In genomic region chr20:3082306-3082951, GRCh38 we compare ENCODE assay signal across 9 cellular contexts. TPM values are rescaled to one million over a fixed set of nuclear protein-coding genes. Genes with fewer than 3 reads are reported as not detected.
DNase-seq lines count a peak whose midpoint lies in the region; ATAC-seq and TF ChIP-seq lines count a peak whose summit lies in the region.
"Had no signal": no experiment of that assay in that cellular context is flagged by ENCODE, and none has a peak within 500 bp of the region (broad histone marks: within the 10 kb centered on the region; RNA-seq: fewer than 3 reads in every experiment).

No MANE protein-coding gene starts in this region.

- H4K91ac ChIP-seq in H9 (ENCODE audit: insufficient read length, low read depth, low read length) = no peak overlapping the region

- H3K36me3 ChIP-seq in A673 (ENCODE audit: insufficient read depth, low read length, poor library complexity, severe bottlenecking) (no peaks in the 10 kb centered on the region), WERI-Rb-1 (no peaks in the 10 kb centered on the region)
- H3K36me3 ChIP-seq: left lung had no signal

- H3K18ac ChIP-seq in H9 (ENCODE audit: insufficient read length, low read depth, low read length) = no peak overlapping the region

- no peak overlapping the region for H4K8ac ChIP-seq in H9 (replicated peaks; ENCODE audit: insufficient read length, low read depth, low read length)

- no peaks in the 10 kb centered on the region for H4K20me1 ChIP-seq in H9 (ENCODE audit: control insufficient read depth, insufficient read depth, insufficient read length)

- no peak overlapping the region for H3K23ac ChIP-seq in H9 (ENCODE audit: insufficient read length, low read depth, low read length)

- no peak overlapping the region for H2BK120ac ChIP-seq in H9 (ENCODE audit: low read depth, low read length, poor library complexity, severe bottlenecking)

- no peak overlapping the region for H3K56ac ChIP-seq in H9 (ENCODE audit: insufficient read length, low read depth, low read length)

- H3K4me1 ChIP-seq in A673 (ENCODE audit: insufficient read depth, low read length, poor library complexity, severe bottlenecking) (no peaks in the 10 kb centered on the region), H9 (ENCODE audit: insufficient read depth, low read length) (no peaks in the 10 kb centered on the region; the same call in 1 of the 2 replicates)

- peaks cover 0 to 2% of the 10 kb centered on the region in 2 experiments; a peak in 2 of 5 replicates for H3K9me3 Mint-ChIP-seq in H9
- H3K9me3 Mint-ChIP-seq in natural killer cell treated with Interleukin-12 subunit alpha and Interleukin-12 subunit beta and Interleukin-15 and Interleukin-18, amount 100 ng/mL, for 72 hours = no peaks in the 10 kb centered on the region
- H3K9me3 Mint-ChIP-seq in activated T-helper 1 cell treated with anti-CD3 and anti-CD28 coated beads, Interleukin-12 subunit alpha, Interleukin-12 subunit beta, Interleukin-2, Interleukin-4 antibody, amounts not matched to agents 30 ng/mL and 10 ng/mL and 1 ng/mL, durations not matched to agents 14 hours and 24 hours and 36 hours = peaks cover 5% of the 10 kb centered on the region

- no peak overlapping the region for H3K14ac ChIP-seq in H9 (ENCODE audit: insufficient read depth, low read length)

- H3K79me1 ChIP-seq in H9 (ENCODE audit: insufficient read depth, low read depth, low read length, poor library complexity, severe bottlenecking) = no peaks in the 10 kb centered on the region

- H2AFZ ChIP-seq in H9 (ENCODE audit: low read length) = no peak overlapping the region

- peaks cover 64% of the 10 kb centered on the region for H3K27me3 Mint-ChIP-seq in H9 (ENCODE audit: low read depth)
- H3K27me3 Mint-ChIP-seq in natural killer cell treated with Interleukin-12 subunit alpha and Interleukin-12 subunit beta and Interleukin-15 and Interleukin-18, amount 100 ng/mL, for 72 hours = peaks cover 40 to 48% of the 10 kb centered on the region in 2 donors
- peaks cover 55% of the 10 kb centered on the region for H3K27me3 Mint-ChIP-seq in activated T-helper 1 cell treated with anti-CD3 and anti-CD28 coated beads, Interleukin-12 subunit alpha, Interleukin-12 subunit beta, Interleukin-2, Interleukin-4 antibody, amounts not matched to agents 30 ng/mL and 10 ng/mL and 1 ng/mL, durations not matched to agents 14 hours and 24 hours and 36 hours (ENCODE audit: insufficient read depth)

- H3K4me2 ChIP-seq in H9 (ENCODE audit: insufficient read depth, insufficient read length, low read length) = peak overlapping the region; percentile 77

- WGBS in H9 (ENCODE audit: extremely low coverage, insufficient read length, low lambda C conversion rate) = no CpG with 5 or more reads among the region's 71 CpGs

- H3K79me2 ChIP-seq in H9 (ENCODE audit: insufficient read depth, low read length) = no peaks in the 10 kb centered on the region

- H2BK5ac ChIP-seq in H9 (ENCODE audit: insufficient read length, low read length) = no peak overlapping the region

- H3K27ac ChIP-seq in A673 (ENCODE audit: low read depth, low read length, poor library complexity, severe bottlenecking) = no peak overlapping the region
- no peak overlapping the region for H3K27ac ChIP-seq in H9 (ENCODE audit: insufficient read length, low read depth, low read length)
- H3K27ac ChIP-seq in dorsolateral prefrontal cortex = no peak overlapping the region
- no peak overlapping the region for H3K27ac ChIP-seq in WERI-Rb-1
- H3K27ac ChIP-seq: left lung had no signal

- peaks cover 0 to 3% of the 10 kb centered on the region in 2 experiments; a peak in 1 of 4 replicates for H3K4me1 Mint-ChIP-seq in H9
- H3K4me1 Mint-ChIP-seq in natural killer cell treated with Interleukin-12 subunit alpha and Interleukin-12 subunit beta and Interleukin-15 and Interleukin-18, amount 100 ng/mL, for 72 hours (ENCODE audit: low read depth in 2 of 2) = peaks cover 5 to 9% of the 10 kb centered on the region in 2 donors
- peaks cover 12% of the 10 kb centered on the region for H3K4me1 Mint-ChIP-seq in activated T-helper 1 cell treated with anti-CD3 and anti-CD28 coated beads, Interleukin-12 subunit alpha, Interleukin-12 subunit beta, Interleukin-2, Interleukin-4 antibody, amounts not matched to agents 30 ng/mL and 10 ng/mL and 1 ng/mL, durations not matched to agents 14 hours and 24 hours and 36 hours (ENCODE audit: low read depth)

- no peak overlapping the region for H3K4ac ChIP-seq in H9 (ENCODE audit: low read depth, low read length)

- BruUV-seq in A673 (replicated peaks; lab: Mats Ljungman, UMichigan) = no TSS peak

- no peak overlapping the region for H3T11ph ChIP-seq in H9 (ENCODE audit: low read length)

- no peak overlapping the region for H2BK20ac ChIP-seq in H9 (ENCODE audit: low read depth, low read length, poor library complexity, severe bottlenecking)

- no peak overlapping the region for H2BK15ac ChIP-seq in H9 (ENCODE audit: low read depth, low read length)

- no peak for DNase-seq in A673 (ENCODE audit: low spot score)
- no peak for DNase-seq in H9
- DNase-seq in dorsolateral prefrontal cortex = no peak
- DNase-seq in natural killer cell treated with Interleukin-12 subunit alpha and Interleukin-12 subunit beta and Interleukin-15 and Interleukin-18, amount 100 ng/mL, for 72 hours (ENCODE audit: low spot score) = no peak
- no peak for DNase-seq in WERI-Rb-1
- no peak for DNase-seq in activated T-helper 1 cell treated with anti-CD3 and anti-CD28 coated beads, Interleukin-12 subunit alpha, Interleukin-12 subunit beta, Interleukin-2, Interleukin-4 antibody, amounts not matched to agents 30 ng/mL and 10 ng/mL and 1 ng/mL, durations not matched to agents 14 hours and 24 hours and 36 hours (ENCODE audit: low spot score)

- H2AK5ac ChIP-seq in H9 (ENCODE audit: insufficient read length, low read length) = no peak overlapping the region

- peaks cover 4% of the 10 kb centered on the region for H3K23me2 ChIP-seq in H9 (ENCODE audit: insufficient read length, low read depth, low read length, poor library complexity, severe bottlenecking)

- no peak overlapping the region for H3K9ac ChIP-seq in H9 (ENCODE audit: extremely low read depth, insufficient read length, low read length)

- H2BK12ac ChIP-seq in H9 (ENCODE audit: insufficient read length, low read depth, low read length) = no peak overlapping the region

- no peak overlapping the region for H4K5ac ChIP-seq in H9 (ENCODE audit: insufficient read length, low read depth, low read length)

- H3K9me3 ChIP-seq in A673 (ENCODE audit: low read depth, low read length, poor library complexity, severe bottlenecking) (no peaks in the 10 kb centered on the region), H9 (ENCODE audit: control insufficient read depth, low read depth, low read length) (no peaks in the 10 kb centered on the region), WERI-Rb-1 (ENCODE audit: severe bottlenecking) (no peaks in the 10 kb centered on the region)
- H3K9me3 ChIP-seq: left lung had no signal

- peak overlapping the region; percentile 55 to 79 for H3K4me3 Mint-ChIP-seq in H9
- peak overlapping the region; percentile 17 for H3K4me3 Mint-ChIP-seq in natural killer cell treated with Interleukin-12 subunit alpha and Interleukin-12 subunit beta and Interleukin-15 and Interleukin-18, amount 100 ng/mL, for 72 hours
- no peak overlapping the region for H3K4me3 Mint-ChIP-seq in activated T-helper 1 cell treated with anti-CD3 and anti-CD28 coated beads, Interleukin-12 subunit alpha, Interleukin-12 subunit beta, Interleukin-2, Interleukin-4 antibody, amounts not matched to agents 30 ng/mL and 10 ng/mL and 1 ng/mL, durations not matched to agents 14 hours and 24 hours and 36 hours

- ATAC-seq in natural killer cell treated with Interleukin-12 subunit alpha and Interleukin-12 subunit beta and Interleukin-15 and Interleukin-18, amount 100 ng/mL, for 72 hours = peak; percentile 34 to 36
- ATAC-seq in GM18907 (IDR thresholded peaks at IDR 0.05; ENCODE audit: unreplicated experiment) (no peak), GM21528 (IDR thresholded peaks at IDR 0.05; ENCODE audit: low FRiP score, unreplicated experiment) (no peak)

- POLR2A ChIA-PET in A673 (lab: Charles Lee; ENCODE audit: low non-redundant PET) = no interaction called here

- intact Hi-C loops in A673 (cut with micrococcal nuclease; ENCODE audit: unreplicated experiment) = no loop called here
- intact Hi-C loops in dorsolateral prefrontal cortex (cut with DNase I) = no loop called here
- intact Hi-C loops in activated T-helper 1 cell treated with anti-CD3 and anti-CD28 coated beads, Interleukin-12 subunit alpha, Interleukin-12 subunit beta, Interleukin-2, Interleukin-4 antibody, amounts not matched to agents 30 ng/mL and 10 ng/mL and 1 ng/mL, durations not matched to agents 14 hours and 24 hours and 36 hours (cut with micrococcal nuclease) = no loop called here

- H3K4me3 ChIP-seq in A673 (ENCODE audit: low read depth, low read length, poor library complexity, severe bottlenecking) (peak overlapping the region; percentile 25), dorsolateral prefrontal cortex (peak overlapping the region in 46 of 59 donors; percentile 5 to 64 (median 40)), WERI-Rb-1 (ENCODE audit: low read depth, low read length) (no peak overlapping the region)

- TF ChIP-seq CTCF in A673 (conservative IDR thresholded peaks at IDR 0.05; ENCODE audit: low read depth, low read length) = no peak
- TF ChIP-seq CTCF in H9 (conservative IDR thresholded peaks at IDR 0.05) = no peak
- no peak for TF ChIP-seq CTCF in dorsolateral prefrontal cortex (IDR thresholded peaks at IDR 0.05 in 54 of 56, conservative IDR thresholded peaks at IDR 0.05 in 2 of 56; ENCODE audit: low read depth in 1 of 56, partially characterized antibody in 56 of 56)
- no peak for TF ChIP-seq CTCF in WERI-Rb-1 (IDR thresholded peaks at IDR 0.05; ENCODE audit: low read depth, low read length)

- CTCF ChIA-PET in A673 (lab: Charles Lee) = interaction anchor here (0.6 kb wide), 1 partner anchor 734 kb away, joined by 3 read pairs; no protein-coding TSS in a partner anchor

- no peak overlapping the region for H3K27ac Mint-ChIP-seq in H9
- no peak overlapping the region for H3K27ac Mint-ChIP-seq in natural killer cell treated with Interleukin-12 subunit alpha and Interleukin-12 subunit beta and Interleukin-15 and Interleukin-18, amount 100 ng/mL, for 72 hours
- no peak overlapping the region for H3K27ac Mint-ChIP-seq in activated T-helper 1 cell treated with anti-CD3 and anti-CD28 coated beads, Interleukin-12 subunit alpha, Interleukin-12 subunit beta, Interleukin-2, Interleukin-4 antibody, amounts not matched to agents 30 ng/mL and 10 ng/mL and 1 ng/mL, durations not matched to agents 14 hours and 24 hours and 36 hours

- no peaks in the 10 kb centered on the region; a peak in 2 of 7 replicates for H3K36me3 Mint-ChIP-seq in H9 (ENCODE audit: insufficient read depth in 1 of 3, low read depth in 3 of 3)
- H3K36me3 Mint-ChIP-seq in natural killer cell treated with Interleukin-12 subunit alpha and Interleukin-12 subunit beta and Interleukin-15 and Interleukin-18, amount 100 ng/mL, for 72 hours = no peaks in the 10 kb centered on the region
- H3K36me3 Mint-ChIP-seq in activated T-helper 1 cell treated with anti-CD3 and anti-CD28 coated beads, Interleukin-12 subunit alpha, Interleukin-12 subunit beta, Interleukin-2, Interleukin-4 antibody, amounts not matched to agents 30 ng/mL and 10 ng/mL and 1 ng/mL, durations not matched to agents 14 hours and 24 hours and 36 hours (ENCODE audit: low read depth) = peaks cover 4% of the 10 kb centered on the region

- H3K27me3 ChIP-seq in A673 (replicated peaks; ENCODE audit: insufficient read depth, low read depth, low read length, poor library complexity) (peaks cover 45% of the 10 kb centered on the region), H9 (ENCODE audit: insufficient read depth, low read length) (peaks cover 29% of the 10 kb centered on the region), dorsolateral prefrontal cortex (peaks cover 0 to 27% (median 10%) of the 10 kb centered on the region in 45 donors), WERI-Rb-1 (ENCODE audit: insufficient read depth, low read depth, severe bottlenecking) (no peaks in the 10 kb centered on the region)

RNA-seq across cellular contexts. Expression of gene AVP, which starts 2.1 kb away (rescaled TPM):
- total RNA-seq in A673 (2021) (not detected in 2 replicates), H9 (2021) (not detected in 2 replicates), dorsolateral prefrontal cortex (1 to 10 TPM in 5 of 120 experiments, under 1 TPM in 5, not detected in 110; 0.80 to 1.4 (median 1.0) TPM)
- total RNA-seq in natural killer cell treated with Interleukin-12 subunit alpha and Interleukin-12 subunit beta and Interleukin-15 and Interleukin-18, amount 100 ng/mL, for 72 hours = not detected
- total RNA-seq in activated T-helper 1 cell treated with anti-CD3 and anti-CD28 coated beads, Interleukin-12 subunit alpha, Interleukin-12 subunit beta, Interleukin-2, Interleukin-4 antibody, amounts not matched to agents 30 ng/mL and 10 ng/mL and 1 ng/mL, durations not matched to agents 14 hours and 24 hours and 36 hours = not detected in 2 replicates
- total RNA-seq: left lung had no signal

RNA-seq across cellular contexts. Expression of gene OXT, which starts 11.0 kb away (rescaled TPM):
- total RNA-seq in A673 (2021) = not detected in 2 replicates
- 0.64 TPM in 1 of 2 replicates, not detected in the other for total RNA-seq in H9 (2021)
- total RNA-seq in dorsolateral prefrontal cortex = 1 to 10 TPM in 7 of 120 experiments, not detected in 113; 1.1 to 2.0 (median 1.8) TPM
- total RNA-seq in natural killer cell treated with Interleukin-12 subunit alpha and Interleukin-12 subunit beta and Interleukin-15 and Interleukin-18, amount 100 ng/mL, for 72 hours = not detected
- total RNA-seq in activated T-helper 1 cell treated with anti-CD3 and anti-CD28 coated beads, Interleukin-12 subunit alpha, Interleukin-12 subunit beta, Interleukin-2, Interleukin-4 antibody, amounts not matched to agents 30 ng/mL and 10 ng/mL and 1 ng/mL, durations not matched to agents 14 hours and 24 hours and 36 hours = not detected in 2 replicates

RNA-seq across cellular contexts. Expression of gene MRPS26, which starts 36.6 kb away (rescaled TPM):
- total RNA-seq in A673 (2021) = 73.4 and 77.7 TPM in 2 replicates
- 97.6 and 102 TPM in 2 replicates for total RNA-seq in H9 (2021)
- 10 to 100 TPM; 31.6 to 66.0 (median 49.9) TPM for total RNA-seq in dorsolateral prefrontal cortex
- total RNA-seq in natural killer cell treated with Interleukin-12 subunit alpha and Interleukin-12 subunit beta and Interleukin-15 and Interleukin-18, amount 100 ng/mL, for 72 hours = 10 to 100 TPM; 31.2 to 56.6 TPM
- total RNA-seq in activated T-helper 1 cell treated with anti-CD3 and anti-CD28 coated beads, Interleukin-12 subunit alpha, Interleukin-12 subunit beta, Interleukin-2, Interleukin-4 antibody, amounts not matched to agents 30 ng/mL and 10 ng/mL and 1 ng/mL, durations not matched to agents 14 hours and 24 hours and 36 hours = 106 and 114 TPM in 2 replicates

RNA-seq across cellular contexts. Expression of gene GNRH2, which starts 39.0 kb away (rescaled TPM):
- 0.85 and 1.5 TPM in 2 replicates for total RNA-seq in A673 (2021)
- 0.50 and 1.1 TPM in 2 replicates for total RNA-seq in H9 (2021)
- 1 to 10 TPM in 85 of 120 experiments, under 1 TPM in 15, not detected in 20; 0.54 to 6.0 (median 1.8) TPM for total RNA-seq in dorsolateral prefrontal cortex
- 1 to 10 TPM; 2.1 to 3.2 TPM for total RNA-seq in natural killer cell treated with Interleukin-12 subunit alpha and Interleukin-12 subunit beta and Interleukin-15 and Interleukin-18, amount 100 ng/mL, for 72 hours
- total RNA-seq in activated T-helper 1 cell treated with anti-CD3 and anti-CD28 coated beads, Interleukin-12 subunit alpha, Interleukin-12 subunit beta, Interleukin-2, Interleukin-4 antibody, amounts not matched to agents 30 ng/mL and 10 ng/mL and 1 ng/mL, durations not matched to agents 14 hours and 24 hours and 36 hours = 2.1 and 2.3 TPM in 2 replicates

Comparison
In these comparisons a context has a peak if more than half of its experiments do, and no peak if none do; other contexts are left out.
1. ATAC-seq: peak in natural killer cell treated with Interleukin-12 subunit alpha and Interleukin-12 subunit beta and Interleukin-15 and Interleukin-18, amount 100 ng/mL, for 72 hours (2 of 2); none in GM18907 (single experiment) and GM21528 (single experiment).